In genomic region chr12:43979450-43979849, GRCh38 we compare ENCODE assay signal across 8 cellular contexts.
"Had no signal": no experiment of that assay in that cellular context is flagged by ENCODE, and none has a peak within 500 bp of the region (broad histone marks: within the 10 kb centered on the region; RNA-seq: fewer than 3 reads in every experiment).

No MANE protein-coding gene starts in this region.

- ATAC-seq: GM12878 had no signal

- FAIRE-seq: G401.6, GM12878, GM12891, GM12892, GM18507, GM19239 had no signal

- H3K4me3 ChIP-seq: GM12878 had no signal

- DNase-seq: GDM1, GF-D8 had no signal
